Comparison of ENCODE assay signal across 8 cellular contexts in genomic region chr5:1010181-1010510, GRCh38. TPM values are rescaled to one million over a fixed set of nuclear protein-coding genes. Genes with fewer than 3 reads are reported as not detected.
A peak's percentile ranks its signal among the peaks of the same experiment; 100 is the strongest.
DNase-seq lines count a peak whose midpoint lies in the region; ATAC-seq and TF ChIP-seq lines count a peak whose summit lies in the region.

No MANE protein-coding gene starts in this region.

- ATAC-seq in Right ventricle myocardium superior (ENCODE audit: poor library complexity) (no peak), left cardiac atrium (no peak), Panc1 (peak; percentile 23), left ventricle myocardium superior (peak; percentile 17), HG03196 (IDR thresholded peaks at IDR 0.05; ENCODE audit: unreplicated experiment) (no peak)

- no peaks in the 10 kb centered on the region for H3K9me3 ChIP-seq in Panc1 (ENCODE audit: control insufficient read depth, insufficient read depth, low read depth, low read length)
- no peaks in the 10 kb centered on the region for H3K9me3 ChIP-seq in GM23248 (ENCODE audit: low read depth)

- peak overlapping the region; percentile 48 to 52 for H3K4me3 ChIP-seq in Panc1 (ENCODE audit: low read depth in 2 of 2, low read length in 2 of 2)
- H3K4me3 ChIP-seq in GM23248: no peak overlapping the region

- no peak overlapping the region for H3K4me2 ChIP-seq in GM23248 (ENCODE audit: unreplicated experiment)

- no TSS peak for BruUV-seq in Panc1 (replicated peaks; lab: Mats Ljungman, UMichigan)

- H4K20me1 ChIP-seq in GM23248 (ENCODE audit: insufficient read depth): no peaks in the 10 kb centered on the region

- POLR2A ChIA-PET in Panc1 (lab: Charles Lee): no interaction called here

- H3K36me3 ChIP-seq in Panc1 (ENCODE audit: control insufficient read depth, insufficient read depth, low read length): no peaks in the 10 kb centered on the region
- H3K36me3 ChIP-seq in GM23248 (ENCODE audit: low read depth): no peaks in the 10 kb centered on the region

- intact Hi-C loops in Right ventricle myocardium superior (cut with DNase I): no loop called here
- intact Hi-C loops in left cardiac atrium (cut with DNase I): loop anchor here in 1 of 2 donors (5.0 kb wide), 1 partner anchor 127 kb away; no protein-coding TSS in a partner anchor
- intact Hi-C loops in Panc1 (cut with micrococcal nuclease; ENCODE audit: unreplicated experiment): loop anchor here (5.0 kb wide), 1 partner anchor 88 kb away; no protein-coding TSS in a partner anchor
- intact Hi-C loops in left ventricle myocardium superior (cut with micrococcal nuclease): no loop called here

- TF ChIP-seq CTCF in Panc1 (IDR thresholded peaks at IDR 0.05): peak; percentile 51

- H3K79me2 ChIP-seq in GM23248 (ENCODE audit: insufficient read depth): no peaks in the 10 kb centered on the region

- peak; percentile 40 for DNase-seq in Right ventricle myocardium superior
- no peak for DNase-seq in left cardiac atrium
- DNase-seq in Panc1 (ENCODE audit: low read depth, low spot score): no peak
- DNase-seq in left ventricle myocardium superior: peak; percentile 29
- DNase-seq in globus pallidus (ENCODE audit: low spot score): no peak
- no peak for DNase-seq in GM23248
- no peak for DNase-seq in central memory CD4-positive, alpha-beta T cell

- H3K27me3 ChIP-seq in Panc1 (ENCODE audit: control insufficient read depth, insufficient read depth, low read length) (no peaks in the 10 kb centered on the region), GM23248 (replicated peaks; ENCODE audit: insufficient read depth) (peaks cover 50% of the 10 kb centered on the region)

- no peaks in the 10 kb centered on the region for H3F3A ChIP-seq in GM23248 (ENCODE audit: insufficient read depth)

- H3K9ac ChIP-seq in GM23248: no peak overlapping the region

- WGBS in GM23248 (ENCODE audit: low coverage in 1 of 2, low lambda C conversion rate in 2 of 2, missing lambda C conversion rate in 2 of 2), 2 experiments: 65 to 66% methylated on average over 4 of the region's 4 CpGs

- H3K9me2 ChIP-seq in GM23248 (ENCODE audit: insufficient read depth): no peaks in the 10 kb centered on the region

- H3K4me1 ChIP-seq in Panc1 (ENCODE audit: control insufficient read depth, insufficient read depth, low read length) (peaks cover 22% of the 10 kb centered on the region), GM23248 (ENCODE audit: insufficient read depth) (no peaks in the 10 kb centered on the region)

- no peak overlapping the region for H2AFZ ChIP-seq in GM23248

- H3K27ac ChIP-seq in Panc1 (ENCODE audit: low read length) (no peak overlapping the region), GM23248 (no peak overlapping the region)

- CTCF ChIA-PET in Panc1 (lab: Charles Lee): interaction anchor here (0.6 to 1.7 kb wide), 5 partner anchors 75 to 370 kb away, joined by 3 to 10 read pairs (median 5); no protein-coding TSS in a partner anchor

- in situ Hi-C loops in Panc1 (cut with HindIII; ENCODE audit: low pct_unique_long_range_greater_than_20kb, low sequenced_read_pairs): no loop called here
- in situ Hi-C loops in GM23248 (cut with MboI): no loop called here

RNA-seq across cellular contexts. Expression of gene NKD2, which starts 1.5 kb away (rescaled TPM):
- total RNA-seq in Right ventricle myocardium superior (2.8 TPM), left cardiac atrium (10 to 100 TPM in 1 of 2 donors, 1 to 10 TPM in 1; 4.4 to 10.4 TPM), Panc1 (2021; ENCODE audit: unreplicated experiment) (12.3 TPM), left ventricle myocardium superior (3.4 TPM)
- 28.7 TPM for polyA plus RNA-seq in Panc1 (2012; ENCODE audit: insufficient read length)
- total RNA-seq in GM23248 (2014; rRNA removed; shearing (Covaris generic)): not detected in 2 replicates
- not detected in 2 replicates for polyA plus RNA-seq in GM23248 (2016; fragmentation: Nextera tagmentation; extraction: Ambion mirVana)

Comparison
In these comparisons a context has a peak if more than half of its experiments do, and no peak if none do; other contexts are left out.
1. ATAC-seq: peak in Panc1 (single experiment) and left ventricle myocardium superior (single experiment); none in Right ventricle myocardium superior (single experiment), left cardiac atrium (0 of 2) and HG03196 (single experiment).
2. DNase-seq: peak in Right ventricle myocardium superior (single experiment) and left ventricle myocardium superior (single experiment); none in left cardiac atrium (single experiment), Panc1 (single experiment), globus pallidus (single experiment), GM23248 (single experiment) and central memory CD4-positive, alpha-beta T cell (single experiment).